Comparison of ENCODE assay signal across 8 cellular contexts in the genomic region with DNA sequence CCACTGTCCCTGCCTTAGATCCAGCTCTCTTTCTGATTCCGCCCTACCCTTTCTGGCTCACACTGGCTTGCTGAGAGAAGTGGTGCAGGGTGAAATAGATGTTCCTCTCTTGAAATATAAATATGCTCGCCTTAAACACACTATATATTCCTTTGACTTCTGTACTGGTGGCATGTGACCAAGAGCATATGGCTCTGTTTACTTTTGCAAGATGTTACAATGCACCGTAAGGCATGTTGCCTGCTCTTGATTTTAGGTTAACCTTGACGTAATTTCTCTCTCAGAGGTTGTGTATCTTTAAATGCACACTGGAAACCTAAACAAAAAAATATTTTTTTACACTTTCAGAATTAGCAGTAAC. TPM values are rescaled to one million over a fixed set of nuclear protein-coding genes. Genes with fewer than 3 reads are reported as not detected.
DNase-seq lines count a peak whose midpoint lies in the region; ATAC-seq, FAIRE-seq and TF ChIP-seq lines count a peak whose summit lies in the region.

No MANE protein-coding gene starts in this region.

- H4K20me1 ChIP-seq in HepG2 (ENCODE audit: insufficient read depth, low read length): no peaks in the 10 kb centered on the region

- H3K4me3 Mint-ChIP-seq in activated T-helper 17 cell treated with anti-CD3 and anti-CD28 coated beads, Interleukin-2, amount 50 U/mL, for 72 hours: peak overlapping the region; percentile 100

- TF ChIP-seq RAD21 in HepG2 (CRISPR knock-in tag; IDR thresholded peaks at IDR 0.05): no peak

- peak overlapping the region; percentile 90 for H3K4me3 ChIP-seq in AG09309 (ENCODE audit: control insufficient read depth, low read depth, low read length)
- H3K4me3 ChIP-seq in HepG2 (replicated peaks in 1 of 3; ENCODE audit: insufficient read depth in 1 of 3, low read depth in 2 of 3, low read length in 3 of 3): peak overlapping the region; percentile 90 to 97 (median 90)
- H3K4me3 ChIP-seq in urinary bladder (ENCODE audit: low read depth, low read length): peak overlapping the region; percentile 84

- H3K9ac ChIP-seq in HepG2 (ENCODE audit: insufficient read depth, low read depth, low read length): peak overlapping the region; percentile 89

- H3K27ac ChIP-seq in HepG2 (ENCODE audit: extremely low read length, insufficient read depth, low read length) (peak overlapping the region; percentile 95), urinary bladder (ENCODE audit: low read depth) (no peak overlapping the region)

- intact Hi-C loops in HepG2 (cut with micrococcal nuclease; ENCODE audit: unreplicated experiment): loop anchor here (1.0 kb wide), 1 partner anchor 245 kb away; no protein-coding TSS in a partner anchor

- POLR2A ChIA-PET in HepG2 (lab: Yijun Ruan, JAX): interaction anchor here (1.1 to 2.0 kb wide), 4 partner anchors 11 to 96 kb away, joined by 3 to 11 read pairs (median 4); no protein-coding TSS in a partner anchor

- peaks cover 22% of the 10 kb centered on the region for H3K4me1 Mint-ChIP-seq in activated T-helper 17 cell treated with anti-CD3 and anti-CD28 coated beads, Interleukin-2, amount 50 U/mL, for 72 hours

- DNase-seq in AG09309 (ENCODE audit: low read depth) (no peak), HepG2 (ENCODE audit: low spot score) (no peak), epidermal melanocyte (ENCODE audit: insufficient read length, low spot score) (no peak), SKM-1 treated with dmso at 0.1 percent for 144 hours (lab: John Stamatoyannopoulos, UW; ENCODE audit: unreplicated experiment) (no peak)
- no peak for DNase-seq in stimulated activated CD4-positive, alpha-beta T cell treated with anti-CD3 and anti-CD28 coated beads, Interleukin-15, amount 100 ng/mL, for 24 hours

- CTCF ChIA-PET in HepG2 (lab: Yijun Ruan, JAX; ENCODE audit: low intra/inter-chr PET ratio, low total read pairs): no interaction called here

- H3K4me1 ChIP-seq in HepG2 (ENCODE audit: insufficient read depth, low read length) (peaks cover 47% of the 10 kb centered on the region), urinary bladder (ENCODE audit: insufficient read depth) (no peaks in the 10 kb centered on the region)

- TF ChIP-seq CTCF in AG09309 (IDR thresholded peaks at IDR 0.05; ENCODE audit: control insufficient read depth, insufficient read depth, low read depth, low read length, missing control alignments): no peak
- TF ChIP-seq CTCF in HepG2 (CRISPR knock-in tag; IDR thresholded peaks at IDR 0.05): no peak

- H3K27ac Mint-ChIP-seq in activated T-helper 17 cell treated with anti-CD3 and anti-CD28 coated beads, Interleukin-2, amount 50 U/mL, for 72 hours: peak overlapping the region; percentile 95

- in situ Hi-C loops in HepG2 (cut with HindIII; ENCODE audit: extremely low pct_ligation_motif_present, low pct_unique_long_range_greater_than_20kb): no loop called here

- peak overlapping the region; percentile 89 for H3K4me2 ChIP-seq in HepG2 (ENCODE audit: low read depth, low read length)

- FAIRE-seq in HepG2 (lab: Jason Lieb, UNC): no peak

- H3K36me3 ChIP-seq in HepG2 (replicated peaks in 1 of 2; ENCODE audit: control insufficient read depth in 1 of 2, insufficient read depth in 2 of 2, low read length in 2 of 2): no peaks in the 10 kb centered on the region
- H3K36me3 ChIP-seq in urinary bladder (ENCODE audit: insufficient read depth): no peaks in the 10 kb centered on the region

- 0 out of 2 replicates have a peak, but pooled peaks cover 4% of the 10 kb centered on the region for H3K9me3 ChIP-seq in HepG2 (ENCODE audit: low read length)

- peaks cover 6 to 31% of the 10 kb centered on the region in 2 experiments; a peak in 4 of 5 replicates for H3K27me3 ChIP-seq in HepG2 (ENCODE audit: control insufficient read depth in 1 of 2, insufficient read depth in 2 of 2, low read length in 2 of 2)

- 0% methylated on average over 4 of the region's 4 CpGs for WGBS in HepG2 (ENCODE audit: low lambda C conversion rate)
- WGBS in urinary bladder: 10% methylated on average over 4 of the region's 4 CpGs

- H3K27me3 Mint-ChIP-seq in activated T-helper 17 cell treated with anti-CD3 and anti-CD28 coated beads, Interleukin-2, amount 50 U/mL, for 72 hours: peaks cover 29% of the 10 kb centered on the region

- TF ChIP-seq EP300 in HepG2 (IDR thresholded peaks at IDR 0.05; ENCODE audit: low read depth in 2 of 2, low read length in 2 of 2) (no peak), HepG2 (CRISPR knock-in tag; IDR thresholded peaks at IDR 0.05; ENCODE audit: borderline replicate concordance) (no peak)

- ATAC-seq in GM21825 (IDR thresholded peaks at IDR 0.05; ENCODE audit: unreplicated experiment): peak; percentile 4
- ATAC-seq in activated T-helper 17 cell treated with anti-CD3 and anti-CD28 coated beads, Interleukin-2, amount 50 U/mL, for 72 hours (replicated peaks): no peak
- ATAC-seq in HepG2: no peak

- peaks cover 38% of the 10 kb centered on the region for H3K79me2 ChIP-seq in HepG2 (ENCODE audit: insufficient read depth, low read length)

- no peak for TF ChIP-seq POLR2A in HepG2 (IDR thresholded peaks at IDR 0.05; ENCODE audit: insufficient read depth in 1 of 2, low read depth in 2 of 2, low read length in 2 of 2)

- H2AFZ ChIP-seq in HepG2 (ENCODE audit: low read length): peak overlapping the region; percentile 94

- peaks cover 12% of the 10 kb centered on the region for H3K36me3 Mint-ChIP-seq in activated T-helper 17 cell treated with anti-CD3 and anti-CD28 coated beads, Interleukin-2, amount 50 U/mL, for 72 hours (ENCODE audit: low read depth)

- no TSS peak for BruUV-seq in HepG2 (replicated peaks; lab: Mats Ljungman, UMichigan)

- no peaks in the 10 kb centered on the region for H3K9me3 Mint-ChIP-seq in activated T-helper 17 cell treated with anti-CD3 and anti-CD28 coated beads, Interleukin-2, amount 50 U/mL, for 72 hours

TF ChIP-seq in HepG2, 621 proteins besides CTCF, POLR2A, EP300 and RAD21 (continues in another document):
- TF ChIP-seq SP2 (CRISPR knock-in tag; IDR thresholded peaks at IDR 0.05) (no peak), NFIC (IDR thresholded peaks at IDR 0.05; ENCODE audit: low read length) (no peak), SP1 (IDR thresholded peaks at IDR 0.05) (no peak), SP1 (CRISPR knock-in tag; IDR thresholded peaks at IDR 0.05) (no peak), SALL1 (CRISPR knock-in tag; IDR thresholded peaks at IDR 0.05) (no peak)

RNA-seq across cellular contexts. Expression of a gene that starts 0.7 kb away (rescaled TPM):
- total RNA-seq in activated T-helper 17 cell treated with anti-CD3 and anti-CD28 coated beads, Interleukin-2, amount 50 U/mL, for 72 hours: 10 to 100 TPM; 28.2 to 32.4 TPM
- total RNA-seq in HepG2 (2016; rRNA removed; fragmentation: Illumina TruSeq; extraction: Trizol) (63.0 and 71.9 TPM in 2 replicates), urinary bladder (70.6 TPM)
- total RNA-seq in HepG2 (2016; cell fraction: cytosol; rRNA removed; fragmentation: Illumina TruSeq; extraction: Trizol; ENCODE audit: low read depth): 79.4 and 93.3 TPM in 2 replicates
- 58.4 and 76.6 TPM in 2 replicates for total RNA-seq in HepG2 (2016; cell fraction: insoluble cytoplasmic fraction; rRNA removed; fragmentation: Illumina TruSeq; extraction: Trizol)
- 22.8 and 25.2 TPM in 2 replicates for total RNA-seq in HepG2 (2016; cell fraction: membrane; rRNA removed; fragmentation: Illumina TruSeq; extraction: Trizol)
- total RNA-seq in HepG2 (2016; cell fraction: nucleus; rRNA removed; fragmentation: Illumina TruSeq; extraction: Trizol): 75.2 and 78.5 TPM in 2 replicates
- polyA plus RNA-seq in HepG2 (2011; rRNA removed) (4.1 and 4.9 TPM in 2 replicates), urinary bladder (29.3 TPM)
- 2.4 and 3.1 TPM in 2 replicates for polyA plus RNA-seq in HepG2 (2011; cell fraction: cytosol; rRNA removed)
- 3.2 and 3.5 TPM in 2 replicates for polyA plus RNA-seq in HepG2 (2011; cell fraction: nucleus; rRNA removed)
- polyA plus RNA-seq in HepG2 (2012): 11.4 and 15.5 TPM in 2 replicates
- polyA plus RNA-seq in HepG2 (2016; cell fraction: cytosol; fragmentation: Illumina TruSeq; extraction: Trizol; ENCODE audit: low read depth): 3.7 and 4.7 TPM in 2 replicates
- polyA plus RNA-seq in HepG2 (2016; cell fraction: insoluble cytoplasmic fraction; fragmentation: Illumina TruSeq; extraction: Trizol; ENCODE audit: low read depth): 56.6 and 58.3 TPM in 2 replicates
- polyA plus RNA-seq in HepG2 (2016; cell fraction: membrane; fragmentation: Illumina TruSeq; extraction: Trizol; ENCODE audit: low read depth): 8.6 and 9.5 TPM in 2 replicates
- polyA plus RNA-seq in HepG2 (2016; cell fraction: nucleus; fragmentation: Illumina TruSeq; extraction: Trizol; ENCODE audit: insufficient read depth, low read depth): 20.7 and 22.9 TPM in 2 replicates
- 3.2 and 13.5 TPM in 2 replicates for polyA minus RNA-seq in HepG2 (2011; rRNA and poly(A)+ RNA removed; ENCODE audit: low replicate concordance)
- 6.7 and 8.6 TPM in 2 replicates for polyA minus RNA-seq in HepG2 (2011; cell fraction: cytosol; rRNA and poly(A)+ RNA removed)
- polyA minus RNA-seq in HepG2 (2011; cell fraction: nucleus; rRNA and poly(A)+ RNA removed): 64.5 and 72.1 TPM in 2 replicates

RNA-seq across cellular contexts. Expression of a gene that starts 4.4 kb away (rescaled TPM):
- not detected for total RNA-seq in activated T-helper 17 cell treated with anti-CD3 and anti-CD28 coated beads, Interleukin-2, amount 50 U/mL, for 72 hours
- total RNA-seq in HepG2 (2016; rRNA removed; fragmentation: Illumina TruSeq; extraction: Trizol) (0.11 and 0.13 TPM in 2 replicates), urinary bladder (2.1 TPM)
- 0.09 and 0.10 TPM in 2 replicates for total RNA-seq in HepG2 (2016; cell fraction: cytosol; rRNA removed; fragmentation: Illumina TruSeq; extraction: Trizol; ENCODE audit: low read depth)
- total RNA-seq in HepG2 (2016; cell fraction: insoluble cytoplasmic fraction; rRNA removed; fragmentation: Illumina TruSeq; extraction: Trizol): 0.09 TPM in 1 of 2 replicates, not detected in the other
- 0.21 and 0.28 TPM in 2 replicates for total RNA-seq in HepG2 (2016; cell fraction: membrane; rRNA removed; fragmentation: Illumina TruSeq; extraction: Trizol)
- total RNA-seq in HepG2 (2016; cell fraction: nucleus; rRNA removed; fragmentation: Illumina TruSeq; extraction: Trizol): 0.25 and 0.28 TPM in 2 replicates
- polyA plus RNA-seq in HepG2 (2011; rRNA removed) (not detected in 2 replicates), urinary bladder (0.34 TPM)
- polyA plus RNA-seq in HepG2 (2011; cell fraction: cytosol; rRNA removed): 0.01 TPM in 1 of 2 replicates, not detected in the other
- polyA plus RNA-seq in HepG2 (2011; cell fraction: nucleus; rRNA removed): 0.03 TPM in 1 of 2 replicates, not detected in the other
- polyA plus RNA-seq in HepG2 (2012): 0.05 and 0.09 TPM in 2 replicates
- 0.07 and 0.19 TPM in 2 replicates for polyA plus RNA-seq in HepG2 (2016; cell fraction: cytosol; fragmentation: Illumina TruSeq; extraction: Trizol; ENCODE audit: low read depth)
- 0.10 TPM in 1 of 2 replicates, not detected in the other for polyA plus RNA-seq in HepG2 (2016; cell fraction: insoluble cytoplasmic fraction; fragmentation: Illumina TruSeq; extraction: Trizol; ENCODE audit: low read depth)
- 0.15 and 0.17 TPM in 2 replicates for polyA plus RNA-seq in HepG2 (2016; cell fraction: membrane; fragmentation: Illumina TruSeq; extraction: Trizol; ENCODE audit: low read depth)
- 0.15 and 0.21 TPM in 2 replicates for polyA plus RNA-seq in HepG2 (2016; cell fraction: nucleus; fragmentation: Illumina TruSeq; extraction: Trizol; ENCODE audit: insufficient read depth, low read depth)
- not detected in 2 replicates for polyA minus RNA-seq in HepG2 (2011; rRNA and poly(A)+ RNA removed; ENCODE audit: low replicate concordance)
- polyA minus RNA-seq in HepG2 (2011; cell fraction: cytosol; rRNA and poly(A)+ RNA removed): 0.10 TPM in 1 of 2 replicates, not detected in the other
- polyA minus RNA-seq in HepG2 (2011; cell fraction: nucleus; rRNA and poly(A)+ RNA removed): 0.13 and 0.37 TPM in 2 replicates
